12 cellular contexts compared by ENCODE assay signal in genomic region chr10:63105811-63106755, GRCh38. TPM values are rescaled to one million over a fixed set of nuclear protein-coding genes. Genes with fewer than 3 reads are reported as not detected.
DNase-seq lines count a peak whose midpoint lies in the region; ATAC-seq and TF ChIP-seq lines count a peak whose summit lies in the region.
"Had no signal": no experiment of that assay in that cellular context is flagged by ENCODE, and none has a peak within 500 bp of the region (broad histone marks: within the 10 kb centered on the region; RNA-seq: fewer than 3 reads in every experiment).

No MANE protein-coding gene starts in this region.

- H3K27me3 ChIP-seq in heart right ventricle = no peaks in the 10 kb centered on the region
- no peaks in the 10 kb centered on the region for H3K27me3 ChIP-seq in skeletal muscle satellite cell (ENCODE audit: control insufficient read depth, insufficient read depth, low read length)

- WGBS in heart right ventricle, 2 donors = 46 to 59% methylated on average over 11 of the region's 11 CpGs

- no peak overlapping the region for H2AFZ ChIP-seq in OCI-LY7 (ENCODE audit: low read length)

- H3K27me3 Mint-ChIP-seq in brain = peaks cover 15% of the 10 kb centered on the region

- H3K9me3 ChIP-seq in heart right ventricle (no peaks in the 10 kb centered on the region), skeletal muscle satellite cell (replicated peaks; ENCODE audit: low read length) (no peaks in the 10 kb centered on the region), OCI-LY7 (ENCODE audit: low read length) (no peaks in the 10 kb centered on the region)
- H3K9me3 ChIP-seq: HAP-1 had no signal

- H4K20me1 ChIP-seq in OCI-LY7 (ENCODE audit: insufficient read depth, low read length) = no peaks in the 10 kb centered on the region

- H3K4me1 Mint-ChIP-seq in brain = peaks cover 15% of the 10 kb centered on the region

- H3K4me3 Mint-ChIP-seq in brain = peak overlapping the region in 4 of 5 experiments; percentile 4 to 18 (median 10)
- H3K4me3 Mint-ChIP-seq: activated CD8-positive, alpha-beta T cell treated with anti-CD3 and anti-CD28 coated beads, Interleukin-2, amount 10 ng/mL, durations not matched to agents 7 days and 5 days had no signal

- no peaks in the 10 kb centered on the region for H3K9me3 Mint-ChIP-seq in brain

- DNase-seq in HCEC 1CT = peak; percentile 67
- DNase-seq in heart right ventricle = peak; percentile 19 to 39
- no peak for DNase-seq in activated CD4-positive, alpha-beta T cell treated with anti-CD3 and anti-CD28 coated beads for 48 hours
- no peak for DNase-seq in OCI-LY7 (ENCODE audit: low spot score)
- no peak for DNase-seq in retina
- DNase-seq: activated CD8-positive, alpha-beta T cell treated with anti-CD3 and anti-CD28 coated beads, Interleukin-2, amount 10 ng/mL, durations not matched to agents 7 days and 5 days; NCI-H187; stimulated activated CD8-positive, alpha-beta memory T cell treated with anti-CD3 and anti-CD28 coated beads, Interleukin-4, amount 100 ng/mL, for 48 hours had no signal

- POLR2A ChIA-PET in OCI-LY7 (lab: Charles Lee) = no interaction called here

- H3K36me3 Mint-ChIP-seq in brain = no peaks in the 10 kb centered on the region

- no peak for TF ChIP-seq CTCF in brain (conservative IDR thresholded peaks at IDR 0.05)
- no peak for TF ChIP-seq CTCF in heart right ventricle (IDR thresholded peaks at IDR 0.05)
- TF ChIP-seq CTCF in OCI-LY7 (conservative IDR thresholded peaks at IDR 0.05; ENCODE audit: low read length) = no peak

- H3K4me2 ChIP-seq in skeletal muscle satellite cell (ENCODE audit: low read length) (peak overlapping the region; percentile 83), OCI-LY7 (ENCODE audit: low read length) (no peak overlapping the region)

- intact Hi-C loops in heart right ventricle (cut with DNase I) = no loop called here
- intact Hi-C loops in OCI-LY7 (cut with micrococcal nuclease; ENCODE audit: unreplicated experiment) = no loop called here

- H3K79me2 ChIP-seq in OCI-LY7 (ENCODE audit: insufficient read depth, low read depth, low read length) = no peaks in the 10 kb centered on the region

- H3K4me3 ChIP-seq in heart right ventricle (no peak overlapping the region), skeletal muscle satellite cell (ENCODE audit: low read length) (peak overlapping the region; percentile 63), OCI-LY7 (ENCODE audit: low read depth, low read length, poor library complexity, severe bottlenecking) (no peak overlapping the region)
- H3K4me3 ChIP-seq: HAP-1 had no signal

- H3K9ac ChIP-seq in skeletal muscle satellite cell (ENCODE audit: low read depth, low read length) = peak overlapping the region; percentile 57

- CTCF ChIA-PET in OCI-LY7 (lab: Charles Lee; ENCODE audit: unreplicated experiment) = no interaction called here

- H3K9me2 ChIP-seq in OCI-LY7 (ENCODE audit: insufficient read depth, low read length) = no peaks in the 10 kb centered on the region

- H3K36me3 ChIP-seq in heart right ventricle = no peaks in the 10 kb centered on the region
- no peaks in the 10 kb centered on the region for H3K36me3 ChIP-seq in skeletal muscle satellite cell (ENCODE audit: insufficient read depth, low read length)
- H3K36me3 ChIP-seq in OCI-LY7 (ENCODE audit: insufficient read depth, low read length) = no peaks in the 10 kb centered on the region
- H3K36me3 ChIP-seq: HAP-1 had no signal

- peak overlapping the region in 4 of 5 experiments; percentile 13 to 75 (median 44) for H3K27ac Mint-ChIP-seq in brain
- H3K27ac Mint-ChIP-seq: activated CD8-positive, alpha-beta T cell treated with anti-CD3 and anti-CD28 coated beads, Interleukin-2, amount 10 ng/mL, durations not matched to agents 7 days and 5 days had no signal

- H3K4me1 ChIP-seq in heart right ventricle (peaks cover 0 to 16% (median 5%) of the 10 kb centered on the region in 9 donors), skeletal muscle satellite cell (ENCODE audit: control insufficient read depth, insufficient read depth, low read length) (peaks cover 23% of the 10 kb centered on the region), OCI-LY7 (ENCODE audit: insufficient read depth, low read length, poor library complexity, severe bottlenecking) (no peaks in the 10 kb centered on the region)
- H3K4me1 ChIP-seq: HAP-1 had no signal

- H3K27ac ChIP-seq in heart right ventricle = peak overlapping the region in 8 of 10 donors; percentile 12 to 75 (median 48)
- no peak overlapping the region for H3K27ac ChIP-seq in OCI-LY7 (ENCODE audit: low read depth, low read length, poor library complexity, severe bottlenecking)

- BruUV-seq in OCI-LY7 (replicated peaks; lab: Mats Ljungman, UMichigan) = no TSS peak

- peak in 7 of 8 donors; percentile 14 to 66 (median 44) for ATAC-seq in heart right ventricle
- ATAC-seq in GM21528 (IDR thresholded peaks at IDR 0.05; ENCODE audit: low FRiP score, unreplicated experiment) = no peak
- ATAC-seq: activated CD8-positive, alpha-beta T cell treated with anti-CD3 and anti-CD28 coated beads, Interleukin-2, amount 10 ng/mL, durations not matched to agents 7 days and 5 days had no signal

RNA-seq across cellular contexts. Expression of gene NRBF2, which starts 27.0 kb away (rescaled TPM):
- polyA plus RNA-seq in brain (ENCODE audit: insufficient read depth, low read depth, low replicate concordance) = 7.1 TPM
- 10 to 100 TPM in 6 of 10 donors, 1 to 10 TPM in 4; 8.6 to 18.2 (median 10.2) TPM for total RNA-seq in heart right ventricle
- polyA plus RNA-seq in heart right ventricle = 10 to 100 TPM in 1 of 2 donors, 1 to 10 TPM in 1; 3.5 to 10.2 TPM
- 25.1 and 28.6 TPM in 2 replicates for total RNA-seq in skeletal muscle satellite cell (2012; rRNA removed)
- 14.1 and 14.2 TPM in 2 replicates for total RNA-seq in OCI-LY7 (2014; rRNA removed; shearing (Covaris generic))
- 19.1 and 20.7 TPM in 2 replicates for total RNA-seq in OCI-LY7 (2022)

Comparison
In these comparisons a context has a peak if more than half of its experiments do, and no peak if none do; other contexts are left out.
1. DNase-seq: peak in HCEC 1CT (single experiment) and heart right ventricle (2 of 2); none in activated CD4-positive, alpha-beta T cell treated with anti-CD3 and anti-CD28 coated beads for 48 hours (single experiment), OCI-LY7 (single experiment) and retina (single experiment).